ENCODE assay signal across 11 cellular contexts in genomic region chr20:32480361-32481199, GRCh38.
DNase-seq lines count a peak whose midpoint lies in the region; ATAC-seq, FAIRE-seq and TF ChIP-seq lines count a peak whose summit lies in the region.
"Had no signal": no experiment of that assay in that cellular context is flagged by ENCODE, and none has a peak within 500 bp of the region (broad histone marks: within the 10 kb centered on the region; RNA-seq: fewer than 3 reads in every experiment).

No MANE protein-coding gene starts in this region.

- H3K27me3 Mint-ChIP-seq in nephron (ENCODE audit: low read depth): no peaks in the 10 kb centered on the region
- H3K27me3 Mint-ChIP-seq: stimulated activated naive CD8-positive, alpha-beta T cell treated with anti-CD3 and anti-CD28 coated beads, Interleukin-15, Interleukin-2, amounts not matched to agents 100 ng/mL and 50 ng/mL, for 24 hours had no signal

- peak overlapping the region; percentile 88 to 90 (median 89) for H3K4me3 Mint-ChIP-seq in nephron
- H3K4me3 Mint-ChIP-seq: stimulated activated naive CD8-positive, alpha-beta T cell treated with anti-CD3 and anti-CD28 coated beads, Interleukin-15, Interleukin-2, amounts not matched to agents 100 ng/mL and 50 ng/mL, for 24 hours had no signal

- H3K27ac ChIP-seq in heart left ventricle (peak overlapping the region; percentile 49 to 93 (median 81)), esophagus squamous epithelium (peak overlapping the region; percentile 65 to 92 (median 78)), aorta (ENCODE audit: low read depth in 1 of 2, low read length in 2 of 2) (no peak overlapping the region), ascending aorta (no peak overlapping the region)

- no peaks in the 10 kb centered on the region for H3K36me3 ChIP-seq in heart left ventricle
- no peaks in the 10 kb centered on the region for H3K36me3 ChIP-seq in esophagus squamous epithelium
- no peaks in the 10 kb centered on the region for H3K36me3 ChIP-seq in aorta (ENCODE audit: control insufficient read depth in 1 of 2, insufficient read depth in 2 of 2, low read length in 1 of 2)
- no peaks in the 10 kb centered on the region for H3K36me3 ChIP-seq in ascending aorta

- TF ChIP-seq CTCF in heart left ventricle (IDR thresholded peaks at IDR 0.05) (no peak), esophagus squamous epithelium (IDR thresholded peaks at IDR 0.05) (no peak), nephron (IDR thresholded peaks at IDR 0.05; ENCODE audit: unreplicated experiment in 3 of 3) (no peak), ascending aorta (IDR thresholded peaks at IDR 0.05) (no peak), D721Med (IDR thresholded peaks at IDR 0.05; ENCODE audit: insufficient read depth, missing control alignments) (no peak)

- H3K4me1 Mint-ChIP-seq in nephron: peaks cover 66% of the 10 kb centered on the region

- TF ChIP-seq POLR2A in heart left ventricle (IDR thresholded peaks at IDR 0.05): no peak
- no peak for TF ChIP-seq POLR2A in esophagus squamous epithelium (IDR thresholded peaks at IDR 0.05)

- FAIRE-seq in D721Med (lab: Jason Lieb, UNC): no peak

- DNase-seq in heart left ventricle (peak in 1 of 5 donors; percentile 19), cardiac septum (ENCODE audit: low spot score) (no peak), esophagus squamous epithelium (lab: John Stamatoyannopoulos, UW) (no peak), aorta (peak; percentile 26 to 45), ascending aorta (ENCODE audit: low spot score in 2 of 2) (no peak), D721Med (ENCODE audit: insufficient read length, low spot score) (no peak)
- DNase-seq in activated T-cell treated with anti-CD3 and anti-CD28 coated beads, Interleukin-2, amount 50 U/mL, for 48 hours: no peak
- DNase-seq: activated CD4-positive, alpha-beta T cell treated with anti-CD3 and anti-CD28 coated beads, Interleukin-2, amount 50 U/mL, for 48 hours; HCEC 1CT had no signal

- H3K27me3 ChIP-seq in heart left ventricle: no peaks in the 10 kb centered on the region
- peaks cover 0 to 33% (median 0%) of the 10 kb centered on the region in 4 donors for H3K27me3 ChIP-seq in esophagus squamous epithelium
- no peaks in the 10 kb centered on the region for H3K27me3 ChIP-seq in aorta (ENCODE audit: control insufficient read depth in 1 of 2, insufficient read depth in 2 of 2, low read length in 1 of 2)
- H3K27me3 ChIP-seq in ascending aorta: no peaks in the 10 kb centered on the region

- H3K4me1 ChIP-seq in heart left ventricle (peaks cover 0 to 71% (median 40%) of the 10 kb centered on the region in 12 donors), esophagus squamous epithelium (peaks cover 36 to 88% (median 43%) of the 10 kb centered on the region in 3 donors), aorta (ENCODE audit: control insufficient read depth in 1 of 2, insufficient read depth in 2 of 2, low read length in 2 of 2) (no peaks in the 10 kb centered on the region), ascending aorta (peaks cover 2 to 20% of the 10 kb centered on the region in 2 donors)

- ATAC-seq in heart left ventricle (no peak), aorta (ENCODE audit: low FRiP score) (no peak)

- H3K9me3 ChIP-seq in heart left ventricle (no peaks in the 10 kb centered on the region), esophagus squamous epithelium (no peaks in the 10 kb centered on the region), aorta (ENCODE audit: control insufficient read depth, low read length) (no peaks in the 10 kb centered on the region), ascending aorta (no peaks in the 10 kb centered on the region)

- H3K9me3 Mint-ChIP-seq in nephron: no peaks in the 10 kb centered on the region
- H3K9me3 Mint-ChIP-seq: stimulated activated naive CD8-positive, alpha-beta T cell treated with anti-CD3 and anti-CD28 coated beads, Interleukin-15, Interleukin-2, amounts not matched to agents 100 ng/mL and 50 ng/mL, for 24 hours had no signal

- peak overlapping the region in 6 of 12 donors; percentile 75 to 96 (median 82) for H3K4me3 ChIP-seq in heart left ventricle
- peak overlapping the region in 1 of 4 donors; percentile 90 for H3K4me3 ChIP-seq in esophagus squamous epithelium
- no peak overlapping the region for H3K4me3 ChIP-seq in aorta (ENCODE audit: low read length in 2 of 2)
- no peak overlapping the region for H3K4me3 ChIP-seq in ascending aorta

- H3K27ac Mint-ChIP-seq in nephron: peak overlapping the region; percentile 93 to 98 (median 98)
- H3K27ac Mint-ChIP-seq: stimulated activated naive CD8-positive, alpha-beta T cell treated with anti-CD3 and anti-CD28 coated beads, Interleukin-15, Interleukin-2, amounts not matched to agents 100 ng/mL and 50 ng/mL, for 24 hours had no signal

- no peaks in the 10 kb centered on the region for H3K36me3 Mint-ChIP-seq in nephron (ENCODE audit: low read depth)

- 74 to 86% (median 80%) methylated on average over 11 to 12 of the region's 12 CpGs for WGBS in heart left ventricle, 4 donors
- WGBS in esophagus squamous epithelium, 2 donors: 77 to 83% methylated on average over 7 to 12 of the region's 12 CpGs
- 87 to 89% methylated on average over 12 of the region's 12 CpGs for WGBS in aorta, 2 donors

- intact Hi-C loops in heart left ventricle (cut with DNase I): loop anchor here in 7 of 10 donors (5.0 to 10.0 kb wide), 5 partner anchors 46 to 326 kb away; partner anchors contain the start of genes ASXL1 (in 1 of the 7), PLAGL2 (in 1 of the 7) and POFUT1 (in 1 of the 7)
- intact Hi-C loops in cardiac septum (cut with DNase I): loop anchor here (5.0 kb wide), 2 partner anchors 123 to 148 kb away; partner anchors contain the start of gene ASXL1
- intact Hi-C loops in esophagus squamous epithelium (cut with DNase I): loop anchor here (10.0 kb wide), 1 partner anchor 126 kb away; the partner anchor contains the start of gene ASXL1
- intact Hi-C loops in aorta (cut with DNase I): loop anchor here in 1 of 2 donors (5.0 to 10.0 kb wide), 3 partner anchors 123 to 276 kb away; partner anchors contain the start of genes ASXL1, KIF3B, PLAGL2 and POFUT1
- intact Hi-C loops in ascending aorta (cut with DNase I): no loop called here

Comparison
In these comparisons a context has a peak if more than half of its experiments do, and no peak if none do; other contexts are left out.
1. DNase-seq: peak in aorta (2 of 2); none in cardiac septum (single experiment), esophagus squamous epithelium (single experiment), ascending aorta (0 of 2), activated T-cell treated with anti-CD3 and anti-CD28 coated beads, Interleukin-2, amount 50 U/mL, for 48 hours (0 of 2) and D721Med (single experiment).
2. H3K27ac ChIP-seq: peak in heart left ventricle (12 of 12) and esophagus squamous epithelium (4 of 4); none in aorta (0 of 2) and ascending aorta (0 of 2).